Comparison of ENCODE assay signal across 1 cellular context in genomic region chr9:32526707-32527048, GRCh38.
A peak's percentile ranks its signal among the peaks of the same experiment; 100 is the strongest.
TF ChIP-seq lines count a peak whose summit lies in the region.

No MANE protein-coding gene starts in this region.

TF ChIP-seq in GM12878, 131 proteins besides CTCF, POLR2A, EP300 and RAD21:
- TF ChIP-seq BMI1 (IDR thresholded peaks at IDR 0.05; ENCODE audit: borderline replicate concordance): no peak
- TF ChIP-seq BHLHE40 (IDR thresholded peaks at IDR 0.05; ENCODE audit: borderline replicate concordance in 1 of 2, low read depth in 2 of 2, low read length in 1 of 2): no peak
- 0 out of 2 replicates have a peak, but pooled peaks have one; percentile 14 for TF ChIP-seq PML (IDR thresholded peaks at IDR 0.05; ENCODE audit: low read length)
- TF ChIP-seq STAT3 (IDR thresholded peaks at IDR 0.05; ENCODE audit: low read depth, low read length): no peak
- 0 out of 2 replicates have a peak, but pooled peaks have one; percentile 9 for TF ChIP-seq ATF7 (IDR thresholded peaks at IDR 0.05; ENCODE audit: low read depth)
- TF ChIP-seq ZNF384 (IDR thresholded peaks at IDR 0.05; ENCODE audit: borderline replicate concordance, low read depth, low read length): no peak
- no peak for TF ChIP-seq ZBTB33 (IDR thresholded peaks at IDR 0.05)
- TF ChIP-seq BCL11A (IDR thresholded peaks at IDR 0.05; ENCODE audit: low read depth, low read length): no peak
- TF ChIP-seq SMC3 (IDR thresholded peaks at IDR 0.05; ENCODE audit: borderline replicate concordance, low read length): no peak
- TF ChIP-seq LARP7 (IDR thresholded peaks at IDR 0.05): no peak
- no peak for TF ChIP-seq ZSCAN29 (IDR thresholded peaks at IDR 0.05)
